1 cellular context compared by ENCODE assay signal in the genomic region with DNA sequence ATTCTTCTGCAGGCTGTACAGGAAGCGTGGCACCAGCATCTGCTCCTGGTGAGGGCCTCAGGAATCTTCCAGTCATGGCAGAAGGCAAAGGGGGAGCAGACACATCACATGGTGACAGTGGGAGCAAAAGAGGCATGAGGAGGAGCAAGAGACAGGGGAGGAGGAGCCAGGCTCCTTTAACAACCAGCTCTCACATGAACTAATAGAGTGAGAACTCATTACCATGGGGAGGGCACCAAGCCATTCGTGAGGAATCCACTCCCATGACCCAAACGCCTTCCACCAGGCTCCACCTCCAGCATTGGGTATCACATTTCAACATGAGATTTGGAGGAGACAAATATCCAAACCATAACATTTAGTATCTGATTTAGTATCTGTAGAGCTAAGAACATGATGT.
TF ChIP-seq lines count a peak whose summit lies in the region.

No MANE protein-coding gene starts in this region.

TF ChIP-seq in HCT116, 20 proteins besides CTCF, POLR2A, EP300 and RAD21 (continued from another document):
- TF ChIP-seq POLR2AphosphoS5 (IDR thresholded peaks at IDR 0.05; ENCODE audit: low read depth, low read length) = no peak
- TF ChIP-seq FOSL1 (IDR thresholded peaks at IDR 0.05; ENCODE audit: low read depth) = no peak
- TF ChIP-seq TCF7L2 (IDR thresholded peaks at IDR 0.05; ENCODE audit: borderline replicate concordance, extremely low read depth, insufficient read depth, insufficient read length) = no peak
- TF ChIP-seq ELF1 (IDR thresholded peaks at IDR 0.05; ENCODE audit: borderline replicate concordance, low read depth) = no peak
- TF ChIP-seq YY1 (IDR thresholded peaks at IDR 0.05; ENCODE audit: extremely low read depth, insufficient replicate concordance, low read depth, low read length) = no peak
- TF ChIP-seq EGR1 (IDR thresholded peaks at IDR 0.05; ENCODE audit: low read depth) = no peak
- no peak for TF ChIP-seq SP1 (IDR thresholded peaks at IDR 0.05; ENCODE audit: low read depth)
- no peak for TF ChIP-seq JUND (IDR thresholded peaks at IDR 0.05)
- no peak for TF ChIP-seq EZH2phosphoT487 (IDR thresholded peaks at IDR 0.05; ENCODE audit: borderline replicate concordance)
- TF ChIP-seq, protein P1, sequence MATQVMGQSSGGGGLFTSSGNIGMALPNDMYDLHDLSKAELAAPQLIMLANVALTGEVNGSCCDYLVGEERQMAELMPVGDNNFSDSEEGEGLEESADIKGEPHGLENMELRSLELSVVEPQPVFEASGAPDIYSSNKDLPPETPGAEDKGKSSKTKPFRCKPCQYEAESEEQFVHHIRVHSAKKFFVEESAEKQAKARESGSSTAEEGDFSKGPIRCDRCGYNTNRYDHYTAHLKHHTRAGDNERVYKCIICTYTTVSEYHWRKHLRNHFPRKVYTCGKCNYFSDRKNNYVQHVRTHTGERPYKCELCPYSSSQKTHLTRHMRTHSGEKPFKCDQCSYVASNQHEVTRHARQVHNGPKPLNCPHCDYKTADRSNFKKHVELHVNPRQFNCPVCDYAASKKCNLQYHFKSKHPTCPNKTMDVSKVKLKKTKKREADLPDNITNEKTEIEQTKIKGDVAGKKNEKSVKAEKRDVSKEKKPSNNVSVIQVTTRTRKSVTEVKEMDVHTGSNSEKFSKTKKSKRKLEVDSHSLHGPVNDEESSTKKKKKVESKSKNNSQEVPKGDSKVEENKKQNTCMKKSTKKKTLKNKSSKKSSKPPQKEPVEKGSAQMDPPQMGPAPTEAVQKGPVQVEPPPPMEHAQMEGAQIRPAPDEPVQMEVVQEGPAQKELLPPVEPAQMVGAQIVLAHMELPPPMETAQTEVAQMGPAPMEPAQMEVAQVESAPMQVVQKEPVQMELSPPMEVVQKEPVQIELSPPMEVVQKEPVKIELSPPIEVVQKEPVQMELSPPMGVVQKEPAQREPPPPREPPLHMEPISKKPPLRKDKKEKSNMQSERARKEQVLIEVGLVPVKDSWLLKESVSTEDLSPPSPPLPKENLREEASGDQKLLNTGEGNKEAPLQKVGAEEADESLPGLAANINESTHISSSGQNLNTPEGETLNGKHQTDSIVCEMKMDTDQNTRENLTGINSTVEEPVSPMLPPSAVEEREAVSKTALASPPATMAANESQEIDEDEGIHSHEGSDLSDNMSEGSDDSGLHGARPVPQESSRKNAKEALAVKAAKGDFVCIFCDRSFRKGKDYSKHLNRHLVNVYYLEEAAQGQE (IDR thresholded peaks at IDR 0.05; ENCODE audit: low read depth) = no peak
- no peak for TF ChIP-seq SRF (IDR thresholded peaks at IDR 0.05; ENCODE audit: low read depth)
